29 cellular contexts compared by ENCODE assay signal in the genomic region with DNA sequence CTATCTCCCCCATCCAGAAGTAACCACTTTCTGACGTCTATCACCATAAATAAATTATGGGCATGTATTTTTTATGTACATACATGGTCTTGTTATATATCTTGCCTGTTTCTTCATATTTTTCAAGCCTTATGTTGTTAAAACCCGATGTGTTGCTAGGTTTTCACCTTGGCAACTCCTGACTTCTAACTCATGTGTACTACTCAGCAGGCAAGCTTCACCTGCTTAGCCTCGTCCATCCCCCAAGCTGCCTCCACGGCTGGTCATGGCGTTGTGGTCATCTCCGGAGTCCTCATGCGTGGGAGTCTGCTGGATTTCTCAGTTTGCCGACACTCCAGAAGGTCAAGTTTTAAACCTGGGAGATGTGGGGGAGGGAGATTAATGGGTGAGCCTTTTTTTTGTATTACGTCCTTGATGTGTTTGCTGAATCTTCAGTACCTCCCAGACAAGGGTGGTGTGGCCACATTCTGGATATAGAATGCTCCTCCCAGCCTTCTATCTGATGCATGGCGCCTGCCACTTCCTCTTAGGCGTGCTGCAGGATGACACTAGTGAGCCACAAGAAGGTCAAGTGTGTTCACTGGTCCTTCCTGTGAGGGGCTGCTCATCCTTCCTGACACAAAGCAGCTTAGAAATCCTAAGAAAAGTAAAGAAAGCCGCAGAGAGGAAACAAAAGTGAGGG. TPM values are rescaled to one million over a fixed set of nuclear protein-coding genes. Genes with fewer than 3 reads are reported as not detected.
DNase-seq lines count a peak whose midpoint lies in the region; ATAC-seq and TF ChIP-seq lines count a peak whose summit lies in the region.
"Had no signal": no experiment of that assay in that cellular context is flagged by ENCODE, and none has a peak within 500 bp of the region (broad histone marks: within the 10 kb centered on the region; RNA-seq: fewer than 3 reads in every experiment).

No MANE protein-coding gene starts in this region.

- peaks cover 11% of the 10 kb centered on the region for H3K4me1 ChIP-seq in GM23338 (ENCODE audit: insufficient read depth)
- H3K4me1 ChIP-seq: A549, heart left ventricle, right lobe of liver had no signal

- no peaks in the 10 kb centered on the region for H4K20me1 ChIP-seq in GM23338 (replicated peaks; ENCODE audit: insufficient read depth)

- H3K9me2 ChIP-seq in GM23338 (ENCODE audit: insufficient read depth): no peaks in the 10 kb centered on the region

- H3K9me3 Mint-ChIP-seq in activated CD4-positive, alpha-beta T cell treated with anti-CD3 and anti-CD28 coated beads, Interleukin-2, amount 10 ng/mL, durations not matched to agents 7 days and 5 days: no peaks in the 10 kb centered on the region
- no peaks in the 10 kb centered on the region for H3K9me3 Mint-ChIP-seq in GM23338
- peaks cover 0 to under 1% (median 0%) of the 10 kb centered on the region in 6 donors for H3K9me3 Mint-ChIP-seq in immature natural killer cell
- H3K9me3 Mint-ChIP-seq: activated naive CD4-positive, alpha-beta T cell treated with anti-CD3 and anti-CD28 coated beads, Interleukin-2, amount 50 U/mL, for 24 hours; activated T-cell treated with anti-CD3 and anti-CD28 coated beads, Interleukin-2, amount 50 U/mL, for 4 hours; type B pancreatic cell had no signal

- H3K27ac Mint-ChIP-seq in activated CD4-positive, alpha-beta T cell treated with anti-CD3 and anti-CD28 coated beads, Interleukin-2, amount 10 ng/mL, durations not matched to agents 7 days and 5 days: peak overlapping the region; percentile 83
- H3K27ac Mint-ChIP-seq in GM23338: no peak overlapping the region
- H3K27ac Mint-ChIP-seq in T-helper 17 cell: peak overlapping the region; percentile 69
- peak overlapping the region in 1 of 6 donors; percentile 41 for H3K27ac Mint-ChIP-seq in immature natural killer cell
- H3K27ac Mint-ChIP-seq: activated naive CD4-positive, alpha-beta T cell treated with anti-CD3 and anti-CD28 coated beads, Interleukin-2, amount 50 U/mL, for 24 hours; type B pancreatic cell had no signal

- no peaks in the 10 kb centered on the region for H3K79me2 ChIP-seq in GM23338 (replicated peaks; ENCODE audit: insufficient read depth)

- ATAC-seq in GM23338: no peak
- ATAC-seq in T-helper 17 cell: peak; percentile 49
- ATAC-seq in SK-N-SH treated with all-trans-retinoic acid at 6 μM for 48 hours: no peak
- ATAC-seq in HG03097 (IDR thresholded peaks at IDR 0.05; ENCODE audit: low FRiP score, unreplicated experiment): no peak
- ATAC-seq: A549; activated T-cell treated with anti-CD3 and anti-CD28 coated beads, Interleukin-2, amount 50 U/mL, for 4 hours; heart left ventricle had no signal

- no peaks in the 10 kb centered on the region for H3F3A ChIP-seq in GM23338 (replicated peaks; ENCODE audit: low read depth)

- peaks cover 49% of the 10 kb centered on the region for H3K4me1 Mint-ChIP-seq in activated CD4-positive, alpha-beta T cell treated with anti-CD3 and anti-CD28 coated beads, Interleukin-2, amount 10 ng/mL, durations not matched to agents 7 days and 5 days
- H3K4me1 Mint-ChIP-seq in GM23338: peaks cover 14% of the 10 kb centered on the region
- peaks cover 33% of the 10 kb centered on the region for H3K4me1 Mint-ChIP-seq in T-helper 17 cell
- H3K4me1 Mint-ChIP-seq in immature natural killer cell: peaks cover 31% of the 10 kb centered on the region in 2 donors

- CTCF ChIA-PET in activated CD4-positive, alpha-beta T cell treated with anti-CD3 and anti-CD28 coated beads, Interleukin-2, amount 10 ng/mL, durations not matched to agents 7 days and 5 days (lab: Charles Lee): no interaction called here

- peak; percentile 25 for DNase-seq in activated CD4-positive, alpha-beta T cell treated with anti-CD3 and anti-CD28 coated beads, Interleukin-2, amount 10 ng/mL, durations not matched to agents 7 days and 5 days
- DNase-seq in activated CD4-positive, alpha-beta T cell treated with anti-CD3 and anti-CD28 coated beads, Interleukin-2, amount 50 U/mL, for 4 hours: no peak
- DNase-seq in GM23338 (ENCODE audit: low spot score): no peak
- no peak for DNase-seq in T-helper 17 cell
- DNase-seq in immature natural killer cell: peak in 1 of 3 donors; percentile 1
- DNase-seq in NOMO-1 treated with dmso at 0.1 percent for 144 hours (lab: John Stamatoyannopoulos, UW; ENCODE audit: unreplicated experiment): no peak
- DNase-seq: activated CD4-positive, CD25-positive, alpha-beta regulatory T cell; activated T-cell treated with anti-CD3 and anti-CD28 coated beads, Interleukin-2, amount 50 U/mL, for 4 hours; aorta; DMS53; effector memory CD4-positive, alpha-beta T cell; GDM1; heart left ventricle; mammary epithelial cell; MM.1S; NCI-H146; right lobe of liver; stimulated activated CD4-positive, alpha-beta T cell treated with anti-CD3 and anti-CD28 coated beads, Interleukin-2, amount 100 ng/mL, for 48 hours; substantia nigra; T1000 had no signal

- H3K4me3 Mint-ChIP-seq in activated CD4-positive, alpha-beta T cell treated with anti-CD3 and anti-CD28 coated beads, Interleukin-2, amount 10 ng/mL, durations not matched to agents 7 days and 5 days: peak overlapping the region; percentile 26
- no peak overlapping the region for H3K4me3 Mint-ChIP-seq in GM23338
- H3K4me3 Mint-ChIP-seq in T-helper 17 cell: peak overlapping the region; percentile 62
- H3K4me3 Mint-ChIP-seq in immature natural killer cell: peak overlapping the region in 4 of 5 donors; percentile 2 to 39 (median 20)
- H3K4me3 Mint-ChIP-seq: activated naive CD4-positive, alpha-beta T cell treated with anti-CD3 and anti-CD28 coated beads, Interleukin-2, amount 50 U/mL, for 24 hours; activated T-cell treated with anti-CD3 and anti-CD28 coated beads, Interleukin-2, amount 50 U/mL, for 4 hours; type B pancreatic cell had no signal

- POLR2A ChIA-PET in activated CD4-positive, alpha-beta T cell treated with anti-CD3 and anti-CD28 coated beads, Interleukin-2, amount 10 ng/mL, durations not matched to agents 7 days and 5 days (lab: Charles Lee): interaction anchor here (0.6 kb wide), 1 partner anchor 66 kb away, joined by 3 read pairs; no protein-coding TSS in a partner anchor

- no peak for TF ChIP-seq CTCF in GM23338 (conservative IDR thresholded peaks at IDR 0.05; ENCODE audit: low read depth in 2 of 2)

- H3K4me2 ChIP-seq in GM23338: no peak overlapping the region
- H3K4me2 ChIP-seq: A549 had no signal

- H3K27ac ChIP-seq in GM23338 (ENCODE audit: low read depth): no peak overlapping the region
- H3K27ac ChIP-seq: A549, heart left ventricle, right lobe of liver had no signal

- H3K36me3 ChIP-seq in GM23338 (ENCODE audit: insufficient read depth): no peaks in the 10 kb centered on the region
- H3K36me3 ChIP-seq: heart left ventricle, right lobe of liver had no signal

- no peaks in the 10 kb centered on the region for H3K9me3 ChIP-seq in T-helper 17 cell (ENCODE audit: control insufficient read depth, low read length, poor library complexity, severe bottlenecking)
- H3K9me3 ChIP-seq: A549, heart left ventricle, right lobe of liver had no signal

- no peaks in the 10 kb centered on the region for H3K27me3 ChIP-seq in GM23338 (ENCODE audit: insufficient read depth)
- H3K27me3 ChIP-seq: right lobe of liver had no signal

- 0 out of 2 replicates have a peak overlapping the region, but pooled peaks have one; percentile 56 for H2AFZ ChIP-seq in GM23338

- H3K36me3 Mint-ChIP-seq in activated CD4-positive, alpha-beta T cell treated with anti-CD3 and anti-CD28 coated beads, Interleukin-2, amount 10 ng/mL, durations not matched to agents 7 days and 5 days (ENCODE audit: low read depth): no peaks in the 10 kb centered on the region
- H3K36me3 Mint-ChIP-seq in GM23338 (ENCODE audit: low read depth): no peaks in the 10 kb centered on the region
- H3K36me3 Mint-ChIP-seq in T-helper 17 cell (ENCODE audit: low read depth): peaks cover 5% of the 10 kb centered on the region
- no peaks in the 10 kb centered on the region for H3K36me3 Mint-ChIP-seq in immature natural killer cell
- H3K36me3 Mint-ChIP-seq: type B pancreatic cell had no signal

- H3K4me3 ChIP-seq in GM23338: no peak overlapping the region
- H3K4me3 ChIP-seq: A549, heart left ventricle, right lobe of liver had no signal

- H3K27me3 Mint-ChIP-seq in activated CD4-positive, alpha-beta T cell treated with anti-CD3 and anti-CD28 coated beads, Interleukin-2, amount 10 ng/mL, durations not matched to agents 7 days and 5 days: peaks cover 11% of the 10 kb centered on the region
- H3K27me3 Mint-ChIP-seq in GM23338 (ENCODE audit: insufficient read depth, low read depth, poor library complexity) (peaks cover 6% of the 10 kb centered on the region), T-helper 17 cell (peaks cover 8% of the 10 kb centered on the region), immature natural killer cell (ENCODE audit: low read depth in 3 of 3) (peaks cover 1 to 8% (median 2%) of the 10 kb centered on the region in 3 donors)

TF ChIP-seq in GM23338, 12 proteins besides CTCF, POLR2A, EP300 and RAD21 (continues in another document):
- no peak for TF ChIP-seq EZH2phosphoT487 (IDR thresholded peaks at IDR 0.05; ENCODE audit: unreplicated experiment)

TF ChIP-seq in SK-N-SH treated with all-trans-retinoic acid at 6 μM for 48 hours, 23 proteins besides CTCF, POLR2A, EP300 and RAD21 (continues in another document):
- TF ChIP-seq, protein P1, sequence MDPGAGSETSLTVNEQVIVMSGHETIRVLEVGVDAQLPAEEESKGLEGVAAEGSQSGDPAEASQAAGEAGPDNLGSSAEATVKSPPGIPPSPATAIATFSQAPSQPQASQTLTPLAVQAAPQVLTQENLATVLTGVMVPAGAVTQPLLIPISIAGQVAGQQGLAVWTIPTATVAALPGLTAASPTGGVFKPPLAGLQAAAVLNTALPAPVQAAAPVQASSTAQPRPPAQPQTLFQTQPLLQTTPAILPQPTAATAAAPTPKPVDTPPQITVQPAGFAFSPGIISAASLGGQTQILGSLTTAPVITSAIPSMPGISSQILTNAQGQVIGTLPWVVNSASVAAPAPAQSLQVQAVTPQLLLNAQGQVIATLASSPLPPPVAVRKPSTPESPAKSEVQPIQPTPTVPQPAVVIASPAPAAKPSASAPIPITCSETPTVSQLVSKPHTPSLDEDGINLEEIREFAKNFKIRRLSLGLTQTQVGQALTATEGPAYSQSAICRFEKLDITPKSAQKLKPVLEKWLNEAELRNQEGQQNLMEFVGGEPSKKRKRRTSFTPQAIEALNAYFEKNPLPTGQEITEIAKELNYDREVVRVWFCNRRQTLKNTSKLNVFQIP (CRISPR knock-in tag; IDR thresholded peaks at IDR 0.05; ENCODE audit: borderline replicate concordance, low read depth): no peak
- no peak for TF ChIP-seq ZFP3 (CRISPR knock-in tag; IDR thresholded peaks at IDR 0.05)
- no peak for TF ChIP-seq ESRRG (CRISPR knock-in tag; IDR thresholded peaks at IDR 0.05)
- TF ChIP-seq RARB (CRISPR knock-in tag; IDR thresholded peaks at IDR 0.05): no peak
- no peak for TF ChIP-seq SNAI2 (CRISPR knock-in tag; IDR thresholded peaks at IDR 0.05)
- no peak for TF ChIP-seq TOX (CRISPR knock-in tag; IDR thresholded peaks at IDR 0.05; ENCODE audit: borderline replicate concordance)

RNA-seq across cellular contexts. Expression of a gene that starts 26.6 kb away (rescaled TPM):
- total RNA-seq in activated CD4-positive, alpha-beta T cell treated with anti-CD3 and anti-CD28 coated beads, Interleukin-2, amount 10 ng/mL, durations not matched to agents 7 days and 5 days: under 1 TPM; 0.10 to 0.22 TPM
- 0.17 and 1.2 TPM in 2 replicates for total RNA-seq in GM23338 (2014; rRNA removed; shearing (Covaris generic))
- polyA plus RNA-seq in GM23338 (2016; fragmentation: Nextera tagmentation; extraction: Ambion mirVana) (0.12 and 0.13 TPM in 2 replicates), immature natural killer cell (not detected)
- total RNA-seq in T-helper 17 cell: 1 to 10 TPM in 1 of 2 donors, under 1 TPM in 1; 0.92 to 1.0 TPM
- total RNA-seq: activated CD8-positive, alpha-beta memory T cell treated with anti-CD3 and anti-CD28 coated beads for 36 hours; activated T-cell treated with anti-CD3 and anti-CD28 coated beads, Interleukin-2, amount 50 U/mL, for 4 hours; aorta; fibroblast of villous mesenchyme; NCI-H460; posterior vena cava; right lobe of liver had no signal
- polyA plus RNA-seq: mammary epithelial cell had no signal
